In the genomic region with DNA sequence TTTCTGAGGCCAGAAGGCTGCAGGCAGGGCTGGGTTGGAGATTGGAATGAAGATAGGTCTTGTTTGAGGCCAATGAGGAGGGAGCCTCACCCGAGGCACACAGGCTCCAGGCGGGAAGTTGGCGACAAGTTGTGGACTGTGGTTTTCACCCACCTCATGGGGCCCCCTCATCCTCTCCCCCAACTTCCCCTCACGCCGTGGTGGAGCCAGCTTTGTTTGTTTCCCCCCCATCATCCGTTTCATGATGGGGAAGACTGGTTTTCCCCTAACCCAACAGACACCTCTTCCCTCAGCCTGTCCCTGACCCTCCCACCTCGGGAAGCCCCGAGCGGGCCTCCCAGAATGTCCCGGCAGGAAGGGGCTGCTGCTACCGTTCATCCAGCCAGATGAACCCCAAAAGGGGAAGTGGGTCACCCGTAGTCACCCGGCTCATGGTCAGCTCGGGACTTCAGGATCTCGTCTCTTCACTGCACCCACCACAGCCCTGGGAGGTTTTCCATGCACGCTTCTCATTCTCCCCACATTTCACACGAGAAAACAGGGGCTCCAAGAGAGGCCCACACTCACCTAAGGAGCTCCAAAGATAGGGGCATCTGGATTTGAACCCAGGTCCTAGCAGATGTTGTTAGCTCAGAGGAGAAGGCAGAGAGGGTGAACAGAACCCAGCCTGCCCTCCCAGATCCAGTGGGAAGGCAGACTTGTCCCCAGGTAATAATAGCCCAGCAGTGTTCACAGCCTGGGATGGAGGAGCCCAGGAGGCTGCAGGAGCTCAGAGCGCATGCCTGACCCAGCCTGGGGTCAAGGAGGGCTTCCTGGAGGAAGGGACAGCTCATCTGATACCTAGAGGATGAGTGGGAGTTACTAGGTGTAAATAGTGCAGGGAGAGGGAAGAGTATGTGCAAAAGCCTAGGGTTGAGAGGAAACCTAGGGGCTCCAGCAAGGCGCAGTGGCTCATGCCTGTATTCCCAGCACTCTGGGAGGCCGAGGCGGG, we compare ENCODE assay signal across 1 cellular context.
TF ChIP-seq lines count a peak whose summit lies in the region.

No MANE protein-coding gene starts in this region.

TF ChIP-seq in HepG2, 621 proteins besides CTCF, POLR2A, EP300 and RAD21 (continues in another document):
- no peak for TF ChIP-seq KDM5A (IDR thresholded peaks at IDR 0.05; ENCODE audit: borderline replicate concordance, low read length)
- no peak for TF ChIP-seq FOXM1 (CRISPR knock-in tag; IDR thresholded peaks at IDR 0.05)
- peak; percentile 57; the same call in 1 of the 2 replicates for TF ChIP-seq NFKB2 (CRISPR knock-in tag; IDR thresholded peaks at IDR 0.05; ENCODE audit: borderline replicate concordance)
- no peak for TF ChIP-seq ZKSCAN1 (IDR thresholded peaks at IDR 0.05; ENCODE audit: low read length)
- TF ChIP-seq ZNF710 (CRISPR knock-in tag; IDR thresholded peaks at IDR 0.05; ENCODE audit: borderline replicate concordance), result peak; percentile 49; the same call in 1 of the 2 replicates
- TF ChIP-seq ZNF788 (CRISPR knock-in tag; IDR thresholded peaks at IDR 0.05; ENCODE audit: borderline replicate concordance), result 0 out of 2 replicates have a peak, but pooled peaks have one; percentile 26
- TF ChIP-seq MIER3 (CRISPR knock-in tag; IDR thresholded peaks at IDR 0.05; ENCODE audit: borderline replicate concordance), result 0 out of 2 replicates have a peak, but pooled peaks have one; percentile 35
- TF ChIP-seq ZBTB20 (CRISPR knock-in tag; IDR thresholded peaks at IDR 0.05; ENCODE audit: borderline replicate concordance, low read depth), result 0 out of 2 replicates have a peak, but pooled peaks have one; percentile 13
- no peak for TF ChIP-seq ZNF567 (CRISPR knock-in tag; IDR thresholded peaks at IDR 0.05; ENCODE audit: borderline replicate concordance)
- TF ChIP-seq ZSCAN30 (CRISPR knock-in tag; IDR thresholded peaks at IDR 0.05), result no peak
- TF ChIP-seq KLF12 (CRISPR knock-in tag; IDR thresholded peaks at IDR 0.05; ENCODE audit: borderline replicate concordance), result 0 out of 2 replicates have a peak, but pooled peaks have one; percentile 20
- no peak for TF ChIP-seq BHLHE40 (IDR thresholded peaks at IDR 0.05; ENCODE audit: low read length)
- no peak for TF ChIP-seq CENPX (CRISPR knock-in tag; IDR thresholded peaks at IDR 0.05)
- TF ChIP-seq ZNF260 (CRISPR knock-in tag; IDR thresholded peaks at IDR 0.05; ENCODE audit: borderline replicate concordance, low read depth), result no peak
- no peak for TF ChIP-seq MEIS1 (CRISPR knock-in tag; IDR thresholded peaks at IDR 0.05; ENCODE audit: borderline replicate concordance)
- TF ChIP-seq, protein P1, sequence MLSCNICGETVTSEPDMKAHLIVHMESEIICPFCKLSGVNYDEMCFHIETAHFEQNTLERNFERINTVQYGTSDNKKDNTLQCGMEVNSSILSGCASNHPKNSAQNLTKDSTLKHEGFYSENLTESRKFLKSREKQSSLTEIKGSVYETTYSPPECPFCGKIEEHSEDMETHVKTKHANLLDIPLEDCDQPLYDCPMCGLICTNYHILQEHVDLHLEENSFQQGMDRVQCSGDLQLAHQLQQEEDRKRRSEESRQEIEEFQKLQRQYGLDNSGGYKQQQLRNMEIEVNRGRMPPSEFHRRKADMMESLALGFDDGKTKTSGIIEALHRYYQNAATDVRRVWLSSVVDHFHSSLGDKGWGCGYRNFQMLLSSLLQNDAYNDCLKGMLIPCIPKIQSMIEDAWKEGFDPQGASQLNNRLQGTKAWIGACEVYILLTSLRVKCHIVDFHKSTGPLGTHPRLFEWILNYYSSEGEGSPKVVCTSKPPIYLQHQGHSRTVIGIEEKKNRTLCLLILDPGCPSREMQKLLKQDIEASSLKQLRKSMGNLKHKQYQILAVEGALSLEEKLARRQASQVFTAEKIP (CRISPR knock-in tag; IDR thresholded peaks at IDR 0.05; ENCODE audit: borderline replicate concordance), result no peak
- no peak for TF ChIP-seq ELF3 (CRISPR knock-in tag; IDR thresholded peaks at IDR 0.05)
- TF ChIP-seq RARA (CRISPR knock-in tag; IDR thresholded peaks at IDR 0.05), result no peak
- TF ChIP-seq ZNF569 (CRISPR knock-in tag; IDR thresholded peaks at IDR 0.05; ENCODE audit: borderline replicate concordance), result no peak
- no peak for TF ChIP-seq LBX2 (CRISPR knock-in tag; IDR thresholded peaks at IDR 0.05; ENCODE audit: borderline replicate concordance)
- TF ChIP-seq ZNF317 (CRISPR knock-in tag; IDR thresholded peaks at IDR 0.05), result no peak
- 0 out of 2 replicates have a peak, but pooled peaks have one; percentile 28 for TF ChIP-seq POLR2G (IDR thresholded peaks at IDR 0.05; ENCODE audit: low read depth, low read length)
- no peak for TF ChIP-seq MAZ (IDR thresholded peaks at IDR 0.05; ENCODE audit: borderline replicate concordance, low read depth, low read length)
- no peak for TF ChIP-seq MAZ (CRISPR knock-in tag; IDR thresholded peaks at IDR 0.05; ENCODE audit: low read depth)
- TF ChIP-seq SMC3 (IDR thresholded peaks at IDR 0.05; ENCODE audit: low read length), result no peak
- TF ChIP-seq ZMYM3 (CRISPR knock-in tag; IDR thresholded peaks at IDR 0.05), result peak; percentile 86
- TF ChIP-seq SALL1 (CRISPR knock-in tag; IDR thresholded peaks at IDR 0.05), result no peak
- TF ChIP-seq ZNF326 (CRISPR knock-in tag; IDR thresholded peaks at IDR 0.05; ENCODE audit: borderline replicate concordance), result no peak
- TF ChIP-seq, protein P2, sequence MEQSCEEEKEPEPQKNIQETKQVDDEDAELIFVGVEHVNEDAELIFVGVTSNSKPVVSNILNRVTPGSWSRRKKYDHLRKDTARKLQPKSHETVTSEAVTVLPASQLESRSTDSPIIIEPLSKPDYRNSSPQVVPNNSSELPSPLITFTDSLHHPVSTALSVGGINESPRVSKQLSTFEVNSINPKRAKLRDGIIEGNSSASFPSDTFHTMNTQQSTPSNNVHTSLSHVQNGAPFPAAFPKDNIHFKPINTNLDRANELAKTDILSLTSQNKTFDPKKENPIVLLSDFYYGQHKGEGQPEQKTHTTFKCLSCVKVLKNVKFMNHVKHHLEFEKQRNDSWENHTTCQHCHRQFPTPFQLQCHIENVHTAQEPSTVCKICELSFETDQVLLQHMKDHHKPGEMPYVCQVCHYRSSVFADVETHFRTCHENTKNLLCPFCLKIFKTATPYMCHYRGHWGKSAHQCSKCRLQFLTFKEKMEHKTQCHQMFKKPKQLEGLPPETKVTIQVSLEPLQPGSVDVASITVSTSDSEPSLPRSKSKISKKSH (CRISPR knock-in tag; IDR thresholded peaks at IDR 0.05; ENCODE audit: borderline replicate concordance), result 0 out of 2 replicates have a peak, but pooled peaks have one; percentile 17
- TF ChIP-seq ZNF205 (CRISPR knock-in tag; IDR thresholded peaks at IDR 0.05), result 0 out of 2 replicates have a peak, but pooled peaks have one; percentile 53
- TF ChIP-seq, protein P3, sequence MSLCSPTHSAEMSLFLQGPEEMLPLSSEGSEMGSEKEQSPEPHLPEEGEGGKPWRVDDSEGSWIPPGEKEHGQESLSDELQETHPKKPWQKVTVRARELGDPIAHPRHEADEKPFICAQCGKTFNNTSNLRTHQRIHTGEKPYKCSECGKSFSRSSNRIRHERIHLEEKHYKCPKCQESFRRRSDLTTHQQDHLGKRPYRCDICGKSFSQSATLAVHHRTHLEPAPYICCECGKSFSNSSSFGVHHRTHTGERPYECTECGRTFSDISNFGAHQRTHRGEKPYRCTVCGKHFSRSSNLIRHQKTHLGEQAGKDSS (CRISPR knock-in tag; IDR thresholded peaks at IDR 0.05; ENCODE audit: borderline replicate concordance, low read depth), result no peak
- TF ChIP-seq ZMYM2 (CRISPR knock-in tag; IDR thresholded peaks at IDR 0.05), result peak; percentile 24
- peak; percentile 16; the same call in 1 of the 2 replicates for TF ChIP-seq SAP130 (CRISPR knock-in tag; IDR thresholded peaks at IDR 0.05; ENCODE audit: low read depth)
- TF ChIP-seq, protein P4, sequence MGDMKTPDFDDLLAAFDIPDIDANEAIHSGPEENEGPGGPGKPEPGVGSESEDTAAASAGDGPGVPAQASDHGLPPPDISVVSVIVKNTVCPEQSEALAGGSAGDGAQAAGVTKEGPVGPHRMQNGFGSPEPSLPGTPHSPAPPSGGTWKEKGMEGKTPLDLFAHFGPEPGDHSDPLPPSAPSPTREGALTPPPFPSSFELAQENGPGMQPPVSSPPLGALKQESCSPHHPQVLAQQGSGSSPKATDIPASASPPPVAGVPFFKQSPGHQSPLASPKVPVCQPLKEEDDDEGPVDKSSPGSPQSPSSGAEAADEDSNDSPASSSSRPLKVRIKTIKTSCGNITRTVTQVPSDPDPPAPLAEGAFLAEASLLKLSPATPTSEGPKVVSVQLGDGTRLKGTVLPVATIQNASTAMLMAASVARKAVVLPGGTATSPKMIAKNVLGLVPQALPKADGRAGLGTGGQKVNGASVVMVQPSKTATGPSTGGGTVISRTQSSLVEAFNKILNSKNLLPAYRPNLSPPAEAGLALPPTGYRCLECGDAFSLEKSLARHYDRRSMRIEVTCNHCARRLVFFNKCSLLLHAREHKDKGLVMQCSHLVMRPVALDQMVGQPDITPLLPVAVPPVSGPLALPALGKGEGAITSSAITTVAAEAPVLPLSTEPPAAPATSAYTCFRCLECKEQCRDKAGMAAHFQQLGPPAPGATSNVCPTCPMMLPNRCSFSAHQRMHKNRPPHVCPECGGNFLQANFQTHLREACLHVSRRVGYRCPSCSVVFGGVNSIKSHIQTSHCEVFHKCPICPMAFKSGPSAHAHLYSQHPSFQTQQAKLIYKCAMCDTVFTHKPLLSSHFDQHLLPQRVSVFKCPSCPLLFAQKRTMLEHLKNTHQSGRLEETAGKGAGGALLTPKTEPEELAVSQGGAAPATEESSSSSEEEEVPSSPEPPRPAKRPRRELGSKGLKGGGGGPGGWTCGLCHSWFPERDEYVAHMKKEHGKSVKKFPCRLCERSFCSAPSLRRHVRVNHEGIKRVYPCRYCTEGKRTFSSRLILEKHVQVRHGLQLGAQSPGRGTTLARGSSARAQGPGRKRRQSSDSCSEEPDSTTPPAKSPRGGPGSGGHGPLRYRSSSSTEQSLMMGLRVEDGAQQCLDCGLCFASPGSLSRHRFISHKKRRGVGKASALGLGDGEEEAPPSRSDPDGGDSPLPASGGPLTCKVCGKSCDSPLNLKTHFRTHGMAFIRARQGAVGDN (CRISPR knock-in tag; IDR thresholded peaks at IDR 0.05), result peak; percentile 78
- TF ChIP-seq HIC2 (CRISPR knock-in tag; IDR thresholded peaks at IDR 0.05; ENCODE audit: low read depth), result no peak
- TF ChIP-seq ZSCAN25 (CRISPR knock-in tag; IDR thresholded peaks at IDR 0.05), result 0 out of 2 replicates have a peak, but pooled peaks have one; percentile 41
- 0 out of 2 replicates have a peak, but pooled peaks have one; percentile 41 for TF ChIP-seq ZNF503 (CRISPR knock-in tag; IDR thresholded peaks at IDR 0.05)
- TF ChIP-seq MYC (CRISPR knock-in tag; IDR thresholded peaks at IDR 0.05; ENCODE audit: borderline replicate concordance), result 0 out of 2 replicates have a peak, but pooled peaks have one; percentile 27
- 0 out of 2 replicates have a peak, but pooled peaks have one; percentile 35 for TF ChIP-seq KDM5B (CRISPR knock-in tag; IDR thresholded peaks at IDR 0.05; ENCODE audit: borderline replicate concordance)
- TF ChIP-seq NBN (conservative IDR thresholded peaks at IDR 0.05), result no peak
- TF ChIP-seq TEAD3 (CRISPR knock-in tag; optimal IDR thresholded peaks at IDR 0.05; ENCODE audit: borderline replicate concordance), result peak; percentile 38
- TF ChIP-seq TAF15 (IDR thresholded peaks at IDR 0.05; ENCODE audit: low read depth, low read length, poor library complexity, severe bottlenecking), result no peak
- no peak for TF ChIP-seq ZNF230 (CRISPR knock-in tag; IDR thresholded peaks at IDR 0.05)
- TF ChIP-seq ZNF850 (CRISPR knock-in tag; conservative IDR thresholded peaks at IDR 0.05), result 0 out of 2 replicates have a peak, but pooled peaks have one; percentile 48
- TF ChIP-seq ZBTB38 (CRISPR knock-in tag; IDR thresholded peaks at IDR 0.05), result peak; percentile 59; the same call in 1 of the 2 replicates
- TF ChIP-seq ZSCAN12 (CRISPR knock-in tag; IDR thresholded peaks at IDR 0.05), result no peak
- TF ChIP-seq TBX2 (CRISPR knock-in tag; IDR thresholded peaks at IDR 0.05; ENCODE audit: borderline replicate concordance), result peak; percentile 30; the same call in 1 of the 2 replicates
- no peak; the same call in 1 of the 2 replicates for TF ChIP-seq RXRA (CRISPR knock-in tag; IDR thresholded peaks at IDR 0.05)
